ENCODE assay signal across 12 cellular contexts in the genomic region with DNA sequence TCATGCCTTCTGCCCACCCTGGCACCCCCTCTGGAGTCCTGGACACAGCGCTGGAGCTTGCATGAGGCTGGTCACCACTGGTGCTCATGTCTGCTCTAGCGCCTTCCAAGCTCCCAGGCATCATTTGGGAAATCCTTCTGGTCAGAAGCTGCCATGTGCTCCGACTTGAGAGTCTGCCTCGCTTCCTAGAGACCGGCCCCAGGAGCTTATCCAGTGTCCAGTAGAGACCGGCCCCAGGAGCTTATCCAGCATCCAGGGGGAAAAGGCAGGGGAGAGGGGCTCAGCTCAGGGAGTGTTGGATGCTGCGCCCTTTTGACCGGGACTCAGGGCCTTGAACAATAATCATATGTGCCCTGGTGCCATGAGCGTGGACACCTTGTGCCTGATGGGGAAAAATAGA.
DNase-seq lines count a peak whose midpoint lies in the region; ATAC-seq and TF ChIP-seq lines count a peak whose summit lies in the region.
"Had no signal": no experiment of that assay in that cellular context is flagged by ENCODE, and none has a peak within 500 bp of the region (broad histone marks: within the 10 kb centered on the region; RNA-seq: fewer than 3 reads in every experiment).

No MANE protein-coding gene starts in this region.

- no peak overlapping the region for H3K4ac ChIP-seq in neuronal stem cell (ENCODE audit: low read length)

- H3K27me3 Mint-ChIP-seq in endodermal cell (ENCODE audit: insufficient read depth), result no peaks in the 10 kb centered on the region
- H3K27me3 Mint-ChIP-seq: CD4-positive, CD25-positive, alpha-beta regulatory T cell had no signal

- peak overlapping the region; percentile 88 for H3K27ac ChIP-seq in right cardiac atrium (ENCODE audit: low read length)
- peak overlapping the region in 1 of 12 donors; percentile 88 for H3K27ac ChIP-seq in heart left ventricle
- H3K27ac ChIP-seq in body of pancreas, result peak overlapping the region; percentile 81 to 98 (median 94)
- no peak overlapping the region for H3K27ac ChIP-seq in neuronal stem cell (replicated peaks; ENCODE audit: low read length)
- H3K27ac ChIP-seq in endodermal cell (ENCODE audit: low read depth, low read length), result no peak overlapping the region
- H3K27ac ChIP-seq in RWPE1, result no peak overlapping the region
- H3K27ac ChIP-seq: BLaER1 treated with 17β-estradiol and CSF1 and Interleukin-3, amounts not matched to agents 10 nM and 100 nM had no signal

- DNase-seq in right cardiac atrium (no peak), heart left ventricle (no peak), body of pancreas (no peak), neuronal stem cell (ENCODE audit: low spot score) (no peak), endodermal cell (no peak), EL (no peak), RWPE1 (ENCODE audit: low spot score) (no peak)
- DNase-seq: ACHN; CD4-positive, CD25-positive, alpha-beta regulatory T cell; DND-41; GF-D8 had no signal

- H3K36me3 ChIP-seq in heart left ventricle (no peaks in the 10 kb centered on the region), body of pancreas (replicated peaks in 1 of 2; ENCODE audit: insufficient read depth in 1 of 2, low read depth in 2 of 2) (no peaks in the 10 kb centered on the region), neuronal stem cell (replicated peaks in 1 of 2; ENCODE audit: control insufficient read depth in 2 of 2, insufficient read depth in 2 of 2, low read length in 2 of 2) (no peaks in the 10 kb centered on the region), endodermal cell (ENCODE audit: control insufficient read depth, insufficient read depth, low read length) (peaks cover 4% of the 10 kb centered on the region)

- H3K9me3 ChIP-seq in right cardiac atrium (ENCODE audit: control insufficient read depth, low read length), result no peaks in the 10 kb centered on the region
- H3K9me3 ChIP-seq in heart left ventricle, result peaks cover 0 to 4% (median 0%) of the 10 kb centered on the region in 12 donors
- H3K9me3 ChIP-seq in body of pancreas, result no peaks in the 10 kb centered on the region
- H3K9me3 ChIP-seq in neuronal stem cell (replicated peaks in 1 of 2; ENCODE audit: control insufficient read depth in 2 of 2, insufficient read depth in 1 of 2, low read depth in 1 of 2, low read length in 2 of 2), result peaks cover 0 to 2% of the 10 kb centered on the region in 2 donors
- H3K9me3 ChIP-seq in endodermal cell (ENCODE audit: control insufficient read depth, low read length), result peaks cover 5% of the 10 kb centered on the region

- POLR2A ChIA-PET in RWPE1 (lab: Yijun Ruan, JAX; ENCODE audit: low non-redundant PET), result no interaction called here

- H3K18ac ChIP-seq in neuronal stem cell (ENCODE audit: low read length), result peak overlapping the region; percentile 27

- peaks cover 13% of the 10 kb centered on the region for H3K4me1 Mint-ChIP-seq in endodermal cell

- H3K27me3 ChIP-seq in right cardiac atrium (ENCODE audit: control insufficient read depth, insufficient read depth), result no peaks in the 10 kb centered on the region
- no peaks in the 10 kb centered on the region for H3K27me3 ChIP-seq in heart left ventricle
- no peaks in the 10 kb centered on the region for H3K27me3 ChIP-seq in body of pancreas
- H3K27me3 ChIP-seq in neuronal stem cell (ENCODE audit: control insufficient read depth in 3 of 3, insufficient read depth in 3 of 3, low read depth in 1 of 3, low read length in 3 of 3), result peaks cover 0 to 12% (median 0%) of the 10 kb centered on the region in 3 experiments
- no peaks in the 10 kb centered on the region for H3K27me3 ChIP-seq in endodermal cell (ENCODE audit: control insufficient read depth, insufficient read depth, low read length, poor library complexity, severe bottlenecking)
- H3K27me3 ChIP-seq: BLaER1 treated with 17β-estradiol and CSF1 and Interleukin-3, amounts not matched to agents 10 nM and 100 nM had no signal

- no peaks in the 10 kb centered on the region for H3K79me1 ChIP-seq in neuronal stem cell (ENCODE audit: low read depth, low read length)

- H3K4me1 ChIP-seq in right cardiac atrium (ENCODE audit: control insufficient read depth, insufficient read depth, low read length), result peaks cover 7% of the 10 kb centered on the region
- H3K4me1 ChIP-seq in heart left ventricle, result peaks cover 0 to 63% (median 14%) of the 10 kb centered on the region in 12 donors
- peaks cover 82% of the 10 kb centered on the region for H3K4me1 ChIP-seq in body of pancreas
- peaks cover 0 to 10% of the 10 kb centered on the region in 2 donors for H3K4me1 ChIP-seq in neuronal stem cell (ENCODE audit: control insufficient read depth in 2 of 2, insufficient read depth in 1 of 2, low read depth in 1 of 2, low read length in 2 of 2)
- H3K4me1 ChIP-seq in endodermal cell (ENCODE audit: control insufficient read depth, insufficient read depth, low read length), result no peaks in the 10 kb centered on the region

- H2AK5ac ChIP-seq in neuronal stem cell (ENCODE audit: low read depth, low read length), result peak overlapping the region; percentile 31

- peaks cover 10% of the 10 kb centered on the region for H3K9me3 Mint-ChIP-seq in endodermal cell

- no peak overlapping the region for H3K4me2 ChIP-seq in neuronal stem cell (ENCODE audit: insufficient read depth, low read length, poor library complexity, severe bottlenecking)
- H3K4me2 ChIP-seq: BLaER1 treated with 17β-estradiol and CSF1 and Interleukin-3, amounts not matched to agents 10 nM and 100 nM had no signal

- H4K8ac ChIP-seq in neuronal stem cell (ENCODE audit: low read depth, low read length), result no peak overlapping the region

- no peak overlapping the region for H2AFZ ChIP-seq in neuronal stem cell (ENCODE audit: low read length)

- TF ChIP-seq CTCF in heart left ventricle (IDR thresholded peaks at IDR 0.05), result no peak
- no peak for TF ChIP-seq CTCF in body of pancreas (IDR thresholded peaks at IDR 0.05)
- TF ChIP-seq CTCF in endodermal cell (conservative IDR thresholded peaks at IDR 0.05), result no peak
- no peak for TF ChIP-seq CTCF in RWPE1 (conservative IDR thresholded peaks at IDR 0.05; ENCODE audit: low read depth)

- no peak overlapping the region for H2BK120ac ChIP-seq in neuronal stem cell (ENCODE audit: low read depth, low read length)

- CTCF ChIA-PET in RWPE1 (lab: Yijun Ruan, JAX), result interaction anchor here (0.6 kb wide), 1 partner anchor 75 kb away, joined by 3 read pairs; no protein-coding TSS in a partner anchor

- H3K4me3 ChIP-seq in right cardiac atrium (ENCODE audit: low read length), result no peak overlapping the region
- no peak overlapping the region for H3K4me3 ChIP-seq in heart left ventricle
- no peak overlapping the region for H3K4me3 ChIP-seq in body of pancreas
- no peak overlapping the region for H3K4me3 ChIP-seq in neuronal stem cell (ENCODE audit: low read length in 2 of 2)
- no peak overlapping the region for H3K4me3 ChIP-seq in endodermal cell (ENCODE audit: low read length)
- H3K4me3 ChIP-seq: BLaER1 treated with 17β-estradiol and CSF1 and Interleukin-3, amounts not matched to agents 10 nM and 100 nM had no signal

- no peak overlapping the region for H2BK12ac ChIP-seq in neuronal stem cell (ENCODE audit: low read length)

- no peak overlapping the region for H3K27ac Mint-ChIP-seq in endodermal cell

- H3K9ac ChIP-seq in neuronal stem cell (ENCODE audit: low read depth, low read length, poor library complexity), result no peak overlapping the region
- H3K9ac ChIP-seq in endodermal cell (ENCODE audit: extremely low read depth, low read length, poor library complexity, severe bottlenecking), result no peak overlapping the region

- 95% methylated on average over 9 of the region's 9 CpGs for WGBS in right cardiac atrium
- 97 to 99% (median 98%) methylated on average over 8 to 9 of the region's 9 CpGs for WGBS in heart left ventricle, 4 donors
- 79 to 87% methylated on average over 3 to 8 of the region's 9 CpGs for WGBS in body of pancreas, 2 donors
- WGBS in neuronal stem cell (ENCODE audit: extremely low coverage in 2 of 2, insufficient read length in 2 of 2, insufficient replicate concordance in 1 of 2), 2 donors, result no CpG with 5 or more reads among the region's 9 CpGs
- 93 to 97% methylated on average over 5 to 9 of the region's 9 CpGs for WGBS in endodermal cell (ENCODE audit: insufficient coverage in 1 of 2, insufficient read length in 1 of 2), 2 experiments

- TF ChIP-seq POLR2A in heart left ventricle (IDR thresholded peaks at IDR 0.05), result no peak
- TF ChIP-seq POLR2A in body of pancreas (IDR thresholded peaks at IDR 0.05), result no peak

- ATAC-seq in right cardiac atrium (no peak), heart left ventricle (no peak), body of pancreas (no peak)

- H4K91ac ChIP-seq in neuronal stem cell (ENCODE audit: low read depth, low read length, poor library complexity), result no peak overlapping the region

- H3K23ac ChIP-seq in neuronal stem cell (ENCODE audit: low read depth, low read length, poor library complexity), result no peak overlapping the region

- no peak overlapping the region for H3K14ac ChIP-seq in neuronal stem cell (ENCODE audit: low read length)

- no peak overlapping the region for H3K4me3 Mint-ChIP-seq in endodermal cell
- H3K4me3 Mint-ChIP-seq: CD4-positive, CD25-positive, alpha-beta regulatory T cell had no signal

- peaks cover 37% of the 10 kb centered on the region for H3K36me3 Mint-ChIP-seq in endodermal cell (ENCODE audit: low read depth)

- no peak overlapping the region for H2BK15ac ChIP-seq in neuronal stem cell (ENCODE audit: low read length)

- intact Hi-C loops in right cardiac atrium (cut with DNase I), result loop anchor here in 1 of 4 donors (10.0 kb wide), 1 partner anchor 48 kb away; no protein-coding TSS in a partner anchor
- intact Hi-C loops in heart left ventricle (cut with DNase I), result loop anchor here in 2 of 10 donors (5.0 kb wide), 2 partner anchors 40 to 50 kb away; no protein-coding TSS in a partner anchor
- intact Hi-C loops in body of pancreas (cut with DNase I), result no loop called here

- no peak overlapping the region for H2BK5ac ChIP-seq in neuronal stem cell (ENCODE audit: low read length)

Comparison
In these comparisons a context has a peak if more than half of its experiments do, and no peak if none do; other contexts are left out.
1. H3K27ac ChIP-seq: peak in right cardiac atrium (single experiment) and body of pancreas (4 of 4); none in neuronal stem cell (single experiment), endodermal cell (single experiment) and RWPE1 (single experiment).